In the genomic region with DNA sequence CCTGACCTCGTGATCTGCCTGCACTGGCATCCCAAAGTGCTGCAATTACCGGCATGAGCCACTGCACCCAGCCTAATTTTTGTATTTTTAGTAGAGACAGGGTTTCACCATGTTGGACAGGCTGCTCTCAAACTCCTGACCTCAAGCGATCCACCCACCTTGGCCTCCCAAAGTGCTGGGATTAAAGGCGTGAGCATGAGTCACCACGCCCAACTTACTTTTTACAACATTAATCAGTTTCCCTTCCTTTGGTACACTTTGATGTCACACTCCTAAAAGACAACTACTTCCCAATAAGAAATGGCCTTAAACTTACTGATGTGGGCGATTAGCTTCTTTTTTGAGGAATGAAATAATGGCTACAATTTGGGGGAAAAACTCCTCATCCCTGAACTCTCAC, we compare ENCODE assay signal across 6 cellular contexts. TPM values are rescaled to one million over a fixed set of nuclear protein-coding genes. Genes with fewer than 3 reads are reported as not detected.
"Had no signal": no experiment of that assay in that cellular context is flagged by ENCODE, and none has a peak within 500 bp of the region (broad histone marks: within the 10 kb centered on the region; RNA-seq: fewer than 3 reads in every experiment).

No MANE protein-coding gene starts in this region.

RNA-seq across cellular contexts. Expression of a gene that starts 18.9 kb away (rescaled TPM):
- total RNA-seq: activated naive CD4-positive, alpha-beta T cell treated with anti-CD3 and anti-CD28 coated beads, Interleukin-2, amount 50 U/mL, for 72 hours; activated T-cell treated with anti-CD3 and anti-CD28 coated beads, Interleukin-2, amount 50 U/mL, for 4 hours; ascending aorta; cardiac muscle cell; NCI-H460; SJCRH30 had no signal
- polyA plus RNA-seq: cardiac muscle cell had no signal

RNA-seq across cellular contexts. Expression of a gene that starts 31.2 kb away (rescaled TPM):
- total RNA-seq: NCI-H460 had no signal
